In genomic region chr3:4641863-4642262, GRCh38 we compare ENCODE assay signal across 21 cellular contexts.
DNase-seq lines count a peak whose midpoint lies in the region; ATAC-seq, FAIRE-seq and TF ChIP-seq lines count a peak whose summit lies in the region.
"Had no signal": no experiment of that assay in that cellular context is flagged by ENCODE, and none has a peak within 500 bp of the region (broad histone marks: within the 10 kb centered on the region; RNA-seq: fewer than 3 reads in every experiment).

No MANE protein-coding gene starts in this region.

- H3K27me3 ChIP-seq in HepG2 (ENCODE audit: control insufficient read depth in 1 of 2, insufficient read depth in 2 of 2, low read length in 2 of 2) (no peaks in the 10 kb centered on the region), right lobe of liver (no peaks in the 10 kb centered on the region), H1 (replicated peaks in 1 of 4; ENCODE audit: control insufficient read depth in 3 of 4, extremely low read depth in 1 of 4, insufficient read depth in 3 of 4, low read length in 3 of 4) (no peaks in the 10 kb centered on the region), stomach smooth muscle (ENCODE audit: control insufficient read depth in 1 of 2, insufficient read depth in 2 of 2, low read length in 2 of 2) (no peaks in the 10 kb centered on the region)

- WGBS in HepG2 (ENCODE audit: low lambda C conversion rate), result 97% methylated on average over 5 of the region's 5 CpGs
- WGBS in right lobe of liver (ENCODE audit: insufficient coverage, low coverage, low lambda C conversion rate, missing lambda C conversion rate), result 94% methylated on average over 5 of the region's 5 CpGs
- 89% methylated on average over 5 of the region's 5 CpGs; no CpG with 5 or more reads in 1 of the 2 experiments for WGBS in H1 (ENCODE audit: extremely low coverage in 1 of 2, insufficient coverage in 1 of 2, insufficient read length in 1 of 2, insufficient replicate concordance in 2 of 2, low coverage in 1 of 2, low lambda C conversion rate in 2 of 2, missing lambda C conversion rate in 1 of 2), 2 experiments

- H3K4me3 ChIP-seq in HepG2 (replicated peaks in 1 of 3; ENCODE audit: insufficient read depth in 1 of 3, low read depth in 2 of 3, low read length in 3 of 3) (no peak overlapping the region), right lobe of liver (no peak overlapping the region), H1 (ENCODE audit: extremely low read depth in 1 of 4, insufficient read depth in 2 of 4, low read depth in 3 of 4, low read length in 4 of 4) (no peak overlapping the region), stomach smooth muscle (ENCODE audit: low read length in 2 of 2) (no peak overlapping the region)
- H3K4me3 ChIP-seq: GM23248, HAP-1 had no signal

- in situ Hi-C loops in HepG2 (cut with HindIII; ENCODE audit: extremely low pct_ligation_motif_present, low pct_unique_long_range_greater_than_20kb), result no loop called here

- no peak for TF ChIP-seq POLR2A in HepG2 (IDR thresholded peaks at IDR 0.05; ENCODE audit: insufficient read depth in 1 of 2, low read depth in 2 of 2, low read length in 2 of 2)
- TF ChIP-seq POLR2A in right lobe of liver (IDR thresholded peaks at IDR 0.05), result no peak
- no peak for TF ChIP-seq POLR2A in H1 (IDR thresholded peaks at IDR 0.05; ENCODE audit: control extremely low read depth in 1 of 2, low read depth in 2 of 2, low read length in 2 of 2)

- no peak overlapping the region for H3K14ac ChIP-seq in H1 (ENCODE audit: insufficient read length)

- no peaks in the 10 kb centered on the region for H3K79me1 ChIP-seq in H1 (ENCODE audit: low read depth, low read length)

- no peaks in the 10 kb centered on the region for H3K9me3 Mint-ChIP-seq in nephron progenitor cell
- H3K9me3 Mint-ChIP-seq: CD4-positive, CD25-positive, alpha-beta regulatory T cell; CD8-positive, alpha-beta T cell; HFFc6 had no signal

- H3K4me2 ChIP-seq in HepG2 (ENCODE audit: low read depth, low read length) (no peak overlapping the region), H1 (ENCODE audit: insufficient read depth in 1 of 2, low read depth in 2 of 2, low read length in 2 of 2) (no peak overlapping the region)

- no peak overlapping the region for H3K4ac ChIP-seq in H1 (replicated peaks; ENCODE audit: insufficient read length, low read depth, low read length)

- H3K18ac ChIP-seq in H1 (ENCODE audit: extremely low read depth, low read length), result no peak overlapping the region

- H2BK12ac ChIP-seq in H1 (ENCODE audit: low read depth, low read length), result 0 out of 2 replicates have a peak overlapping the region, but pooled peaks have one; percentile 61

- H3K9ac ChIP-seq in HepG2 (ENCODE audit: insufficient read depth, low read depth, low read length), result no peak overlapping the region
- no peak overlapping the region for H3K9ac ChIP-seq in H1 (replicated peaks in 1 of 4; ENCODE audit: extremely low read depth in 1 of 4, low read depth in 3 of 4, low read length in 3 of 4)
- H3K9ac ChIP-seq in stomach smooth muscle (ENCODE audit: low read length in 2 of 2), result no peak overlapping the region
- H3K9ac ChIP-seq: GM23248 had no signal

- no peak overlapping the region for H3K23ac ChIP-seq in H1 (ENCODE audit: insufficient read length)

- intact Hi-C loops in HepG2 (cut with micrococcal nuclease; ENCODE audit: unreplicated experiment) (no loop called here), right lobe of liver (cut with DNase I) (no loop called here)

- H3K27ac ChIP-seq in HepG2 (ENCODE audit: extremely low read length, insufficient read depth, low read length) (no peak overlapping the region), right lobe of liver (no peak overlapping the region), H1 (ENCODE audit: low read depth, low read length) (no peak overlapping the region), stomach smooth muscle (ENCODE audit: low read length) (peak overlapping the region; percentile 26)
- H3K27ac ChIP-seq: C4-2B, GM23248 had no signal

- no peak for TF ChIP-seq CTCF in HepG2 (CRISPR knock-in tag; IDR thresholded peaks at IDR 0.05)
- TF ChIP-seq CTCF in right lobe of liver (IDR thresholded peaks at IDR 0.05), result no peak
- TF ChIP-seq CTCF in H1 (IDR thresholded peaks at IDR 0.05; ENCODE audit: control extremely low read depth in 1 of 3, insufficient read depth in 1 of 3, low read depth in 1 of 3, low read length in 3 of 3), result no peak
- TF ChIP-seq CTCF in nephron progenitor cell (IDR thresholded peaks at IDR 0.05), result no peak

- H3K4me1 Mint-ChIP-seq in nephron progenitor cell, result peaks cover 21% of the 10 kb centered on the region
- H3K4me1 Mint-ChIP-seq: CD4-positive, CD25-positive, alpha-beta regulatory T cell had no signal

- peaks cover 87% of the 10 kb centered on the region for H3K36me3 Mint-ChIP-seq in nephron progenitor cell (ENCODE audit: low read depth)

- H3K56ac ChIP-seq in H1 (replicated peaks; ENCODE audit: insufficient read length, low read depth, low read length), result no peak overlapping the region

- H4K5ac ChIP-seq in H1 (ENCODE audit: insufficient read length, low read depth, low read length), result no peak overlapping the region

- H2BK20ac ChIP-seq in H1 (ENCODE audit: low read length), result no peak overlapping the region

- DNase-seq in HepG2 (ENCODE audit: low spot score) (no peak), right lobe of liver (no peak), H1 (ENCODE audit: low read depth in 1 of 2, low spot score in 2 of 2) (no peak), nephron progenitor cell (no peak), GM19238 (ENCODE audit: insufficient read length, low spot score) (no peak), RCC 7860 (ENCODE audit: low spot score) (no peak)
- DNase-seq: 8988T; Caco-2; CD4-positive, CD25-positive, alpha-beta regulatory T cell; CD8-positive, alpha-beta T cell; DMS153; DND-41; GM23248; HFFc6 had no signal

- H4K20me1 ChIP-seq in HepG2 (ENCODE audit: insufficient read depth, low read length) (no peaks in the 10 kb centered on the region), H1 (replicated peaks in 1 of 2; ENCODE audit: control insufficient read depth in 1 of 2, insufficient read depth in 2 of 2, low read length in 2 of 2) (no peaks in the 10 kb centered on the region)

- no peak for FAIRE-seq in HepG2 (lab: Jason Lieb, UNC)
- FAIRE-seq in H1 (lab: Jason Lieb, UNC), result no peak
- no peak for FAIRE-seq in RCC 7860 (lab: Jason Lieb, UNC)
- FAIRE-seq: G401.6, GM12892, GM19239 had no signal

- no peak overlapping the region for H2BK15ac ChIP-seq in H1 (ENCODE audit: low read length)

- no peak for TF ChIP-seq EP300 in HepG2 (IDR thresholded peaks at IDR 0.05; ENCODE audit: low read depth in 2 of 2, low read length in 2 of 2)
- TF ChIP-seq EP300 in HepG2 (CRISPR knock-in tag; IDR thresholded peaks at IDR 0.05; ENCODE audit: borderline replicate concordance), result no peak
- no peak for TF ChIP-seq EP300 in H1 (IDR thresholded peaks at IDR 0.05; ENCODE audit: borderline replicate concordance in 1 of 2, low read depth in 2 of 2, low read length in 2 of 2)

- H3K4me1 ChIP-seq in HepG2 (ENCODE audit: insufficient read depth, low read length) (no peaks in the 10 kb centered on the region), right lobe of liver (no peaks in the 10 kb centered on the region), H1 (replicated peaks in 1 of 4; ENCODE audit: control insufficient read depth in 3 of 4, insufficient read depth in 4 of 4, low read length in 3 of 4) (no peaks in the 10 kb centered on the region), stomach smooth muscle (ENCODE audit: control insufficient read depth, insufficient read depth, low read length) (no peaks in the 10 kb centered on the region)
- H3K4me1 ChIP-seq: Caco-2, HAP-1 had no signal

- H3K23me2 ChIP-seq in H1 (ENCODE audit: low read depth, low read length), result no peaks in the 10 kb centered on the region

- no peak overlapping the region for H4K91ac ChIP-seq in H1 (replicated peaks; ENCODE audit: insufficient read length, low read length)

- H2BK5ac ChIP-seq in H1 (ENCODE audit: low read depth, low read length), result no peak overlapping the region

- H3K36me3 ChIP-seq in HepG2 (replicated peaks in 1 of 2; ENCODE audit: control insufficient read depth in 1 of 2, insufficient read depth in 2 of 2, low read length in 2 of 2) (peaks cover 2 to 24% of the 10 kb centered on the region in 2 experiments; a peak in 4 of 5 replicates), right lobe of liver (peaks cover 0 to 7% (median 3%) of the 10 kb centered on the region in 4 donors), H1 (ENCODE audit: control insufficient read depth in 2 of 4, insufficient read depth in 4 of 4, low read length in 3 of 4) (no peaks in the 10 kb centered on the region), stomach smooth muscle (ENCODE audit: control insufficient read depth in 2 of 2, insufficient read depth in 2 of 2, low read length in 2 of 2) (peaks cover 32 to 33% of the 10 kb centered on the region in 2 donors)
- H3K36me3 ChIP-seq: HAP-1 had no signal

- H2AFZ ChIP-seq in HepG2 (ENCODE audit: low read length) (no peak overlapping the region), H1 (ENCODE audit: low read length) (no peak overlapping the region)
- H2AFZ ChIP-seq: GM23248 had no signal

- BruUV-seq in HepG2 (replicated peaks; lab: Mats Ljungman, UMichigan), result no TSS peak

- H2BK120ac ChIP-seq in H1 (replicated peaks; ENCODE audit: low read depth, low read length), result no peak overlapping the region

- H3K9me3 ChIP-seq in HepG2 (ENCODE audit: low read length), result no peaks in the 10 kb centered on the region
- H3K9me3 ChIP-seq in right lobe of liver, result no peaks in the 10 kb centered on the region
- H3K9me3 ChIP-seq in H1 (ENCODE audit: insufficient read depth in 2 of 2, low read depth in 1 of 2, low read length in 1 of 2), result no peaks in the 10 kb centered on the region; a peak in 1 of 4 replicates
- no peaks in the 10 kb centered on the region for H3K9me3 ChIP-seq in stomach smooth muscle (ENCODE audit: control insufficient read depth in 2 of 2, low read length in 2 of 2)
- H3K9me3 ChIP-seq: Caco-2, HAP-1 had no signal

- no peak overlapping the region for H4K8ac ChIP-seq in H1 (ENCODE audit: extremely low read depth, insufficient read depth, low read length)

- ATAC-seq in HepG2 (no peak), right lobe of liver (no peak), HG03442 (IDR thresholded peaks at IDR 0.05; ENCODE audit: unreplicated experiment) (no peak)
- ATAC-seq: CD8-positive, alpha-beta T cell had no signal

- H3K27me3 Mint-ChIP-seq in nephron progenitor cell (ENCODE audit: low read depth, poor library complexity), result no peaks in the 10 kb centered on the region
- H3K27me3 Mint-ChIP-seq: CD4-positive, CD25-positive, alpha-beta regulatory T cell had no signal

- POLR2A ChIA-PET in HepG2 (lab: Yijun Ruan, JAX), result no interaction called here
- POLR2A ChIA-PET in H1 (lab: Charles Lee; ENCODE audit: partially characterized antibody), result no interaction called here

- peak overlapping the region; percentile 40 for H3K27ac Mint-ChIP-seq in nephron progenitor cell
- H3K27ac Mint-ChIP-seq: CD4-positive, CD25-positive, alpha-beta regulatory T cell; CD8-positive, alpha-beta T cell; HFFc6 had no signal

- H3K79me2 ChIP-seq in HepG2 (ENCODE audit: insufficient read depth, low read length) (no peaks in the 10 kb centered on the region), H1 (ENCODE audit: control insufficient read depth in 1 of 2, insufficient read depth in 2 of 2, low read length in 2 of 2) (no peaks in the 10 kb centered on the region)

- H2AK5ac ChIP-seq in H1 (ENCODE audit: low read depth, low read length), result no peak overlapping the region

- TF ChIP-seq RAD21 in HepG2 (CRISPR knock-in tag; IDR thresholded peaks at IDR 0.05), result no peak
- TF ChIP-seq RAD21 in H1 (IDR thresholded peaks at IDR 0.05 in 1 of 2, conservative IDR thresholded peaks at IDR 0.05 in 1 of 2; ENCODE audit: low read depth in 2 of 2, low read length in 2 of 2), result no peak

- no peak overlapping the region for H3K4me3 Mint-ChIP-seq in nephron progenitor cell
- H3K4me3 Mint-ChIP-seq: CD4-positive, CD25-positive, alpha-beta regulatory T cell; CD8-positive, alpha-beta T cell; HFFc6 had no signal

- CTCF ChIA-PET in HepG2 (lab: Yijun Ruan, JAX; ENCODE audit: low intra/inter-chr PET ratio, low total read pairs), result no interaction called here
- CTCF ChIA-PET in H1 (lab: Charles Lee; ENCODE audit: partially characterized antibody), result interaction anchor here (0.6 to 3.7 kb wide), 5 partner anchors 8 to 291 kb away, joined by 3 to 11 read pairs (median 3); no protein-coding TSS in a partner anchor

Comparison
In these comparisons a context has a peak if more than half of its experiments do, and no peak if none do; other contexts are left out.
1. Of the 41 proteins assayed by ChIP-seq in both HepG2 and H1: peak only in HepG2: MAFK; only in H1: none; in both: none; in neither: 40.